In genomic region chr12:52119398-52120254, GRCh38 we compare ENCODE assay signal across 9 cellular contexts. TPM values are rescaled to one million over a fixed set of nuclear protein-coding genes. Genes with fewer than 3 reads are reported as not detected.
DNase-seq lines count a peak whose midpoint lies in the region; ATAC-seq and TF ChIP-seq lines count a peak whose summit lies in the region.
"Had no signal": no experiment of that assay in that cellular context is flagged by ENCODE, and none has a peak within 500 bp of the region (broad histone marks: within the 10 kb centered on the region; RNA-seq: fewer than 3 reads in every experiment).

No MANE protein-coding gene starts in this region.

- H3F3A ChIP-seq in DOHH2 (ENCODE audit: control insufficient read depth, insufficient read depth) = peaks cover 18% of the 10 kb centered on the region

- H4K20me1 ChIP-seq in DOHH2 (ENCODE audit: control insufficient read depth, insufficient read depth, low read depth, low read length) = no peaks in the 10 kb centered on the region

- H3K9me3 Mint-ChIP-seq in chondrocyte (ENCODE audit: low read depth) = no peaks in the 10 kb centered on the region
- no peaks in the 10 kb centered on the region for H3K9me3 Mint-ChIP-seq in naive thymus-derived CD4-positive, alpha-beta T cell

- WGBS in HUES64 = 35% methylated on average over 23 of the region's 23 CpGs

- H3K27me3 ChIP-seq in DOHH2 (ENCODE audit: control insufficient read depth, low read length) (no peaks in the 10 kb centered on the region), HUES64 (ENCODE audit: insufficient read depth, low read length) (no peaks in the 10 kb centered on the region)
- no peaks in the 10 kb centered on the region for H3K27me3 ChIP-seq in naive thymus-derived CD4-positive, alpha-beta T cell (ENCODE audit: control insufficient read depth in 2 of 2, insufficient read depth in 2 of 2, low read length in 2 of 2)

- ATAC-seq in naive thymus-derived CD4-positive, alpha-beta T cell = peak; percentile 55
- ATAC-seq in HG02763 (IDR thresholded peaks at IDR 0.05; ENCODE audit: unreplicated experiment) = no peak
- no peak for ATAC-seq in GM19351 (IDR thresholded peaks at IDR 0.05; ENCODE audit: unreplicated experiment)
- ATAC-seq in GM18517 (IDR thresholded peaks at IDR 0.05; ENCODE audit: unreplicated experiment) = no peak

- no peaks in the 10 kb centered on the region for H3K79me2 ChIP-seq in DOHH2 (ENCODE audit: control insufficient read depth, low read length)

- no peaks in the 10 kb centered on the region for H3K4me1 Mint-ChIP-seq in chondrocyte (ENCODE audit: low read depth)
- H3K4me1 Mint-ChIP-seq in naive thymus-derived CD4-positive, alpha-beta T cell = peaks cover 4 to 29% (median 16%) of the 10 kb centered on the region in 7 donors

- H3K4me2 ChIP-seq in DOHH2 (ENCODE audit: low read length) = peak overlapping the region; percentile 81

- peak overlapping the region; percentile 56 for H3K4me3 ChIP-seq in DOHH2 (ENCODE audit: low read length)
- H3K4me3 ChIP-seq in HUES64 (ENCODE audit: low read length) = 0 out of 2 replicates have a peak overlapping the region, but pooled peaks have one; percentile 25
- no peak overlapping the region for H3K4me3 ChIP-seq in naive thymus-derived CD4-positive, alpha-beta T cell (ENCODE audit: low read length)

- TF ChIP-seq CTCF in DOHH2 (IDR thresholded peaks at IDR 0.05; ENCODE audit: low read depth, low read length, poor library complexity, severe bottlenecking) = peak; percentile 81
- peak; percentile 75 for TF ChIP-seq CTCF in chondrocyte (IDR thresholded peaks at IDR 0.05)

- CTCF ChIA-PET in naive thymus-derived CD4-positive, alpha-beta T cell (lab: Charles Lee) = interaction anchor here (0.6 to 0.8 kb wide), 3 partner anchors 9 to 1085 kb away, joined by 3 to 5 read pairs (median 3); no protein-coding TSS in a partner anchor

- 0 out of 2 replicates have a peak, but pooled peaks cover 3% of the 10 kb centered on the region for H3K36me3 ChIP-seq in DOHH2 (ENCODE audit: control insufficient read depth, low read length)
- no peaks in the 10 kb centered on the region for H3K36me3 ChIP-seq in HUES64 (ENCODE audit: insufficient read depth, low read length)
- no peaks in the 10 kb centered on the region for H3K36me3 ChIP-seq in naive thymus-derived CD4-positive, alpha-beta T cell (ENCODE audit: control insufficient read depth in 2 of 3, insufficient read depth in 3 of 3, low read length in 3 of 3)

- DNase-seq in T follicular helper cell (ENCODE audit: low read depth) (peak; percentile 9), chondrocyte (ENCODE audit: low spot score) (no peak)
- peak in 6 of 9 donors; percentile 20 to 51 (median 30) for DNase-seq in naive thymus-derived CD4-positive, alpha-beta T cell

- H3K9me3 ChIP-seq in DOHH2 (ENCODE audit: control insufficient read depth, insufficient read depth, low read length) (no peaks in the 10 kb centered on the region), HUES64 (ENCODE audit: insufficient read depth, low read depth, low read length) (no peaks in the 10 kb centered on the region)
- no peaks in the 10 kb centered on the region for H3K9me3 ChIP-seq in naive thymus-derived CD4-positive, alpha-beta T cell (ENCODE audit: control insufficient read depth in 2 of 3, low read length in 3 of 3)

- H3K27me3 Mint-ChIP-seq in chondrocyte (ENCODE audit: low read depth) = peaks cover 23% of the 10 kb centered on the region
- peaks cover 6 to 19% (median 16%) of the 10 kb centered on the region in 5 donors for H3K27me3 Mint-ChIP-seq in naive thymus-derived CD4-positive, alpha-beta T cell

- H3K27ac ChIP-seq in DOHH2 (ENCODE audit: low read depth, low read length) = peak overlapping the region; percentile 72
- no peak overlapping the region for H3K27ac ChIP-seq in HUES64 (ENCODE audit: low read depth, low read length)
- H3K27ac ChIP-seq in naive thymus-derived CD4-positive, alpha-beta T cell (ENCODE audit: low read depth, low read length) = no peak overlapping the region

- no peaks in the 10 kb centered on the region for H3K36me3 Mint-ChIP-seq in chondrocyte (ENCODE audit: low read depth)
- H3K36me3 Mint-ChIP-seq in naive thymus-derived CD4-positive, alpha-beta T cell = no peaks in the 10 kb centered on the region

- no peak overlapping the region for H3K9ac ChIP-seq in HUES64 (ENCODE audit: low read depth, low read length)

- intact Hi-C loops in naive thymus-derived CD4-positive, alpha-beta T cell (cut with micrococcal nuclease) = loop anchor here in 1 of 2 donors (5.0 kb wide), 1 partner anchor 37 kb away; no protein-coding TSS in a partner anchor

- no peak overlapping the region for H3K27ac Mint-ChIP-seq in chondrocyte (ENCODE audit: unreplicated experiment)
- no peak overlapping the region for H3K27ac Mint-ChIP-seq in naive thymus-derived CD4-positive, alpha-beta T cell

- POLR2A ChIA-PET in naive thymus-derived CD4-positive, alpha-beta T cell (lab: Charles Lee) = no interaction called here

- no peak overlapping the region for H3K4me3 Mint-ChIP-seq in chondrocyte (ENCODE audit: unreplicated experiment)
- H3K4me3 Mint-ChIP-seq in naive thymus-derived CD4-positive, alpha-beta T cell = peak overlapping the region in 3 of 10 donors; percentile 27 to 62 (median 42)

- H3K4me1 ChIP-seq in DOHH2 (ENCODE audit: control insufficient read depth, low read length) (peaks cover 83% of the 10 kb centered on the region), HUES64 (ENCODE audit: insufficient read depth, low read length) (peaks cover 27% of the 10 kb centered on the region)
- peaks cover 0 to 3% of the 10 kb centered on the region in 2 donors for H3K4me1 ChIP-seq in naive thymus-derived CD4-positive, alpha-beta T cell (ENCODE audit: control insufficient read depth in 2 of 2, insufficient read depth in 2 of 2, low read length in 2 of 2)

- no peaks in the 10 kb centered on the region for H3K9me2 ChIP-seq in DOHH2 (replicated peaks; ENCODE audit: control insufficient read depth, low read length)

RNA-seq across cellular contexts. Expression of gene SMIM41, which starts 40.1 kb away (rescaled TPM):
- polyA plus RNA-seq in HUES64 (2013, experiment 1 of 2) = not detected
- polyA plus RNA-seq in HUES64 (2013, experiment 2 of 2) = not detected
- total RNA-seq in chondrocyte = not detected in 3 replicates
- total RNA-seq in naive thymus-derived CD4-positive, alpha-beta T cell = under 1 TPM in 2 of 5 experiments, not detected in 3; 0.24 to 0.27 TPM
- not detected for polyA plus RNA-seq in naive thymus-derived CD4-positive, alpha-beta T cell
- total RNA-seq: activated CD8-positive, alpha-beta memory T cell treated with anti-CD3 and anti-CD28 coated beads for 36 hours had no signal

RNA-seq across cellular contexts. Expression of gene ATG101, which starts 49.8 kb away (rescaled TPM):
- polyA plus RNA-seq in HUES64 (2013, experiment 1 of 2) = 25.8 TPM
- polyA plus RNA-seq in HUES64 (2013, experiment 2 of 2) = 27.5 TPM
- total RNA-seq in chondrocyte = 48.0 to 55.1 TPM (median 50.5 TPM) in 3 replicates
- total RNA-seq in naive thymus-derived CD4-positive, alpha-beta T cell = 10 to 100 TPM; 20.7 to 39.7 (median 34.3) TPM
- polyA plus RNA-seq in naive thymus-derived CD4-positive, alpha-beta T cell = 10 to 100 TPM; 20.9 to 30.9 TPM
